ENCODE assay signal across 8 cellular contexts in the genomic region with DNA sequence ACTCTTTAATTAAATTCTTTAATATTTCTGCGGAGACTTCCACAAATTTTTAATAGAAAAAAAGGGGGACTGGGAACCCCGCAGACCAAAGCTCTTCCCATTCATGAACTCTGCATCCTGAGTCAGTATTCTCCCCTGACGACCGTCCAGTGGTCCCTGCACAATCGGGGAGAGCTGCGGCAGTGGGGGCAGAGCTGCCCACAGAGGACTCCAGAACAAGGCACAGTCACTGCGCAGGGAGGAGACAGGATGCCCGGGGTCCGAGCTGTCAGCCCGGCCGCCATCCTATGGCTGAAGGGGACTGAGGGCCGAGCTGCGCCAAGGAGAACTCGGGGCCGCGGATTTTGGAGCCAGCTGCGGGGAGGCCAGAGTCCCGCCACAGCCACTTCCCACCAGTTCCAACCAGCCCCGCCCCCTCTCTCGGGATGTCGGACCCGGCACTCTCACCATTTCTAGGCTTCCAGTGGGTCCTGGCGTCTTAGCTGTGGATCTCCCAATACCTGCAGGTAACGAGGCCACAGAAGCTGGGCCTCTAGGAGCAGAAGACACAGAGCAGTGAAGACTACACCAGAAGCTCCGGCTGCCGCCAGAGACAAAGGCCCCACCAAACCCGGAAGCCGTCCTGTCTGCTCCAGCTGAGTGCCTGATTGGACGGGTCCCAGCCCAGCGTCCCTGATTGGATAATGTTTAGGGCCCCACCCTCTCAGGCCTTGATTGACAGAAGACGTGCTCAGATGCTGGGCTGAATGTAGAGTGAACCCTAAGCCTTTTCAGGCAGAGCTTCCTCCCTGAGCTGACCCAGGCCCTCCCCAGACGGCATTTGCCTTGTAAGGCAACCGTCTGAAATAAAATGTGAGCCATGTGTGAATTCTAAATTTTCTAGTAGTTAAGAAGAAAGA. TPM values are rescaled to one million over a fixed set of nuclear protein-coding genes. Genes with fewer than 3 reads are reported as not detected.
A peak's percentile ranks its signal among the peaks of the same experiment; 100 is the strongest.
DNase-seq lines count a peak whose midpoint lies in the region; ATAC-seq and TF ChIP-seq lines count a peak whose summit lies in the region.

A gene with protein sequence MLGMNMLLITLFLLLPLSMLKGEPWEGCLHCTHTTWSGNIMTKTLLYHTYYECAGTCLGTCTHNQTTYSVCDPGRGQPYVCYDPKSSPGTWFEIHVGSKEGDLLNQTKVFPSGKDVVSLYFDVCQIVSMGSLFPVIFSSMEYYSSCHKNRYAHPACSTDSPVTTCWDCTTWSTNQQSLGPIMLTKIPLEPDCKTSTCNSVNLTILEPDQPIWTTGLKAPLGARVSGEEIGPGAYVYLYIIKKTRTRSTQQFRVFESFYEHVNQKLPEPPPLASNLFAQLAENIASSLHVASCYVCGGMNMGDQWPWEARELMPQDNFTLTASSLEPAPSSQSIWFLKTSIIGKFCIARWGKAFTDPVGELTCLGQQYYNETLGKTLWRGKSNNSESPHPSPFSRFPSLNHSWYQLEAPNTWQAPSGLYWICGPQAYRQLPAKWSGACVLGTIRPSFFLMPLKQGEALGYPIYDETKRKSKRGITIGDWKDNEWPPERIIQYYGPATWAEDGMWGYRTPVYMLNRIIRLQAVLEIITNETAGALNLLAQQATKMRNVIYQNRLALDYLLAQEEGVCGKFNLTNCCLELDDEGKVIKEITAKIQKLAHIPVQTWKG (minus strand): TSS at position 594 of the 899 bp plus-strand sequence. CDS start 13,661 bp downstream, outside the sequence.

- H3K9me2 ChIP-seq in PC-3 (replicated peaks; ENCODE audit: low read length): no peaks in the 10 kb centered on the region

- no peak within 1 kb of the TSS for H2BK15ac ChIP-seq in IMR-90 (ENCODE audit: low read depth, low read length)

- DNase-seq in DMS 273 treated with DMSO at 0.1 percent for 48 hours (lab: John Stamatoyannopoulos, UW): peak; percentile 98
- DNase-seq in IMR-90: peak; percentile 93
- peak; percentile 91 for DNase-seq in PC-3
- peak; percentile 88 for DNase-seq in activated T-cell treated with anti-CD3 and anti-CD28 coated beads, Interleukin-2, amount 50 U/mL, for 24 hours
- peak; percentile 80 to 84 for DNase-seq in stimulated activated CD8-positive, alpha-beta memory T cell treated with anti-CD3 and anti-CD28 coated beads, Interleukin-7, amount 100 ng/mL, for 1 hour (ENCODE audit: low read depth in 2 of 2)

- peak within 1 kb of the TSS; percentile 64 for H4K91ac ChIP-seq in IMR-90 (ENCODE audit: insufficient read depth, low read depth, low read length)

- no peak within 1 kb of the TSS for H2BK20ac ChIP-seq in IMR-90 (ENCODE audit: low read depth, low read length)

- peak; percentile 96 for TF ChIP-seq POLR2A in IMR-90 (IDR thresholded peaks at IDR 0.05; ENCODE audit: low read depth, low read length)

- H3K23ac ChIP-seq in IMR-90 (ENCODE audit: low read depth, low read length): no peak within 1 kb of the TSS

- H3K4me2 ChIP-seq in IMR-90 (ENCODE audit: low read depth, low read length): peak within 1 kb of the TSS; percentile 83
- peak within 1 kb of the TSS; percentile 81 for H3K4me2 ChIP-seq in PC-3 (ENCODE audit: low read length)

- H3K79me2 ChIP-seq in PC-3 (ENCODE audit: low read length): peaks cover 51% of the 10 kb centered on the region

- peak within 1 kb of the TSS; percentile 62 for H2BK5ac ChIP-seq in IMR-90 (ENCODE audit: low read depth, low read length, poor library complexity, severe bottlenecking)

- H3K9ac ChIP-seq in IMR-90 (ENCODE audit: low read depth, low read length) (peak within 1 kb of the TSS; percentile 98), PC-3 (ENCODE audit: low read length) (peak within 1 kb of the TSS; percentile 88), mucosa of stomach (ENCODE audit: low read length) (peak within 1 kb of the TSS; percentile 97)

- H3K27ac ChIP-seq in IMR-90 (ENCODE audit: insufficient read depth, low read length): peak within 1 kb of the TSS; percentile 95
- peak within 1 kb of the TSS; percentile 41 for H3K27ac ChIP-seq in PC-3 (ENCODE audit: low read length)
- peak within 1 kb of the TSS; percentile 88 to 97 for H3K27ac ChIP-seq in esophagus (ENCODE audit: low read depth in 2 of 2, low read length in 1 of 2)

- H3K9me1 ChIP-seq in IMR-90 (ENCODE audit: insufficient read depth, low read length): no peaks in the 10 kb centered on the region

- in situ Hi-C loops in IMR-90 (cut with MboI; ENCODE audit: low sequenced_read_pairs): no loop called here

- H3K27ac Mint-ChIP-seq in activated T-cell treated with anti-CD3 and anti-CD28 coated beads, Interleukin-2, amount 50 U/mL, for 24 hours: peak within 1 kb of the TSS; percentile 95

- peak within 1 kb of the TSS; percentile 88 for H2AFZ ChIP-seq in IMR-90 (replicated peaks; ENCODE audit: low read length, poor library complexity)
- H2AFZ ChIP-seq in PC-3 (ENCODE audit: low read length): peak within 1 kb of the TSS; percentile 94

- H3K56ac ChIP-seq in IMR-90 (ENCODE audit: extremely low read depth, insufficient read depth, low read length): peak within 1 kb of the TSS; percentile 38; the same call in 1 of the 2 replicates

- H4K20me1 ChIP-seq in IMR-90 (ENCODE audit: insufficient read depth, low read length): peaks cover 4% of the 10 kb centered on the region
- no peaks in the 10 kb centered on the region for H4K20me1 ChIP-seq in PC-3 (ENCODE audit: low read length)

- H3K36me3 ChIP-seq in IMR-90 (ENCODE audit: control insufficient read depth, insufficient read depth, low read length) (peaks cover 11% of the 10 kb centered on the region), PC-3 (ENCODE audit: low read depth, low read length) (peaks cover 31% of the 10 kb centered on the region), esophagus (ENCODE audit: control insufficient read depth in 2 of 2, insufficient read depth in 2 of 2, low read length in 1 of 2) (peaks cover 2 to 4% of the 10 kb centered on the region in 2 donors), mucosa of stomach (ENCODE audit: control insufficient read depth, insufficient read depth, low read length) (peaks cover 3% of the 10 kb centered on the region)

- H2BK120ac ChIP-seq in IMR-90 (ENCODE audit: low read depth, low read length): 0 out of 2 replicates have a peak within 1 kb of the TSS, but pooled peaks have one; percentile 33

- no peak for TF ChIP-seq CTCF in IMR-90 (conservative IDR thresholded peaks at IDR 0.05; ENCODE audit: low read depth, low read length)
- TF ChIP-seq CTCF in PC-3 (conservative IDR thresholded peaks at IDR 0.05; ENCODE audit: low read depth, low read length): no peak

- peaks cover 39% of the 10 kb centered on the region for H3K4me1 Mint-ChIP-seq in activated T-cell treated with anti-CD3 and anti-CD28 coated beads, Interleukin-2, amount 50 U/mL, for 24 hours (ENCODE audit: low read depth)

- peak within 1 kb of the TSS; percentile 87 for H3K14ac ChIP-seq in IMR-90 (replicated peaks; ENCODE audit: low read depth, low read length)

- H3K4me3 ChIP-seq in IMR-90 (ENCODE audit: insufficient read depth, low read depth, low read length) (peak within 1 kb of the TSS; percentile 93), PC-3 (ENCODE audit: low read length) (peak within 1 kb of the TSS; percentile 95), esophagus (ENCODE audit: low read depth in 1 of 2, low read length in 2 of 2) (peak within 1 kb of the TSS; percentile 68 to 96), mucosa of stomach (ENCODE audit: low read length) (peak within 1 kb of the TSS; percentile 71)

- peaks cover 55% of the 10 kb centered on the region for H3K36me3 Mint-ChIP-seq in activated T-cell treated with anti-CD3 and anti-CD28 coated beads, Interleukin-2, amount 50 U/mL, for 24 hours (ENCODE audit: low read depth)

- TF ChIP-seq RAD21 in IMR-90 (IDR thresholded peaks at IDR 0.05; ENCODE audit: low read length): no peak

- H3K27me3 ChIP-seq in IMR-90 (ENCODE audit: control insufficient read depth, insufficient read depth, low read length) (no peaks in the 10 kb centered on the region), PC-3 (ENCODE audit: low read length) (no peaks in the 10 kb centered on the region), esophagus (ENCODE audit: control insufficient read depth in 1 of 2, insufficient read depth in 2 of 2, low read length in 2 of 2) (no peaks in the 10 kb centered on the region), mucosa of stomach (ENCODE audit: control insufficient read depth, insufficient read depth, low read length) (no peaks in the 10 kb centered on the region)

- H2AK9ac ChIP-seq in IMR-90 (replicated peaks; ENCODE audit: low read depth, low read length, poor library complexity): peak within 1 kb of the TSS; percentile 17

- H2AK5ac ChIP-seq in IMR-90 (ENCODE audit: low read depth, low read length): no peak within 1 kb of the TSS

- H4K5ac ChIP-seq in IMR-90 (ENCODE audit: low read depth, low read length): peak within 1 kb of the TSS; percentile 88

- H4K8ac ChIP-seq in IMR-90 (ENCODE audit: low read depth in 2 of 2, low read length in 2 of 2): peak within 1 kb of the TSS; percentile 69 to 96; a peak in 3 of 4 replicates

- CTCF ChIA-PET in IMR-90 (lab: Yijun Ruan, JAX): no interaction called here
- CTCF ChIA-PET in PC-3 (lab: Charles Lee): no interaction called here

- 0 out of 2 replicates have a peak, but pooled peaks cover 1% of the 10 kb centered on the region for H3K4me1 ChIP-seq in IMR-90 (ENCODE audit: control insufficient read depth, insufficient read depth, low read length)
- H3K4me1 ChIP-seq in PC-3 (ENCODE audit: insufficient read depth, low read length): no peaks in the 10 kb centered on the region
- no peaks in the 10 kb centered on the region for H3K4me1 ChIP-seq in esophagus (ENCODE audit: control insufficient read depth in 2 of 2, insufficient read depth in 2 of 2, low read length in 1 of 2)
- H3K4me1 ChIP-seq in mucosa of stomach (ENCODE audit: control insufficient read depth, insufficient read depth, low read length): peaks cover 7% of the 10 kb centered on the region

- H3K79me1 ChIP-seq in IMR-90 (ENCODE audit: low read depth in 1 of 2, low read length in 2 of 2): peaks cover 1 to 16% of the 10 kb centered on the region in 2 experiments

- no peaks in the 10 kb centered on the region for H3F3A ChIP-seq in PC-3 (ENCODE audit: low read length, unreplicated experiment)

- POLR2A ChIA-PET in IMR-90 (lab: Charles Lee; ENCODE audit: unreplicated experiment) (interaction anchor here (0.7 kb wide), 1 partner anchor 322 kb away, joined by 4 read pairs; no protein-coding TSS in a partner anchor), PC-3 (lab: Charles Lee; ENCODE audit: unreplicated experiment) (interaction anchor here (0.5 to 1.0 kb wide), 3 partner anchors 31 to 1047 kb away, joined by 3 to 10 read pairs (median 5); no protein-coding TSS in a partner anchor)

- H3K4me3 Mint-ChIP-seq in activated T-cell treated with anti-CD3 and anti-CD28 coated beads, Interleukin-2, amount 50 U/mL, for 24 hours: peak within 1 kb of the TSS; percentile 97

- WGBS in IMR-90 (ENCODE audit: extremely low coverage in 2 of 2, insufficient read length in 1 of 2), 2 experiments: 0% methylated on average over 5 of the region's 33 CpGs; no CpG with 5 or more reads in 1 of the 2 experiments
- WGBS in esophagus, 2 donors: 1% methylated on average over 33 of the region's 33 CpGs

- H3K4ac ChIP-seq in IMR-90 (ENCODE audit: low read depth, low read length): peak within 1 kb of the TSS; percentile 90

- H3K9me3 Mint-ChIP-seq in activated T-cell treated with anti-CD3 and anti-CD28 coated beads, Interleukin-2, amount 50 U/mL, for 24 hours: peaks cover 19% of the 10 kb centered on the region

- dilution Hi-C loops in IMR-90 (cut with HindIII; ENCODE audit: low sequenced_read_pairs, unreplicated experiment): no loop called here

- intact Hi-C loops in IMR-90 (cut with micrococcal nuclease): loop anchor here (2.0 kb wide), 1 partner anchor 32 kb away; no protein-coding TSS in a partner anchor
- intact Hi-C loops in PC-3 (cut with micrococcal nuclease): loop anchor here (2.0 kb wide), 1 partner anchor 32 kb away; no protein-coding TSS in a partner anchor

- no peaks in the 10 kb centered on the region for H3K27me3 Mint-ChIP-seq in activated T-cell treated with anti-CD3 and anti-CD28 coated beads, Interleukin-2, amount 50 U/mL, for 24 hours

- H3K9me3 ChIP-seq in IMR-90 (ENCODE audit: control insufficient read depth, insufficient read depth, low read length) (peaks cover 6% of the 10 kb centered on the region; the same call in 1 of the 2 replicates), PC-3 (ENCODE audit: low read length) (0 out of 2 replicates have a peak, but pooled peaks cover 4% of the 10 kb centered on the region), esophagus (ENCODE audit: control insufficient read depth in 2 of 2, insufficient read depth in 1 of 2, low read depth in 1 of 2, low read length in 1 of 2) (no peaks in the 10 kb centered on the region), mucosa of stomach (ENCODE audit: control insufficient read depth, low read length) (peaks cover 3% of the 10 kb centered on the region)

- ATAC-seq in GM21528 (IDR thresholded peaks at IDR 0.05; ENCODE audit: low FRiP score, unreplicated experiment) (peak; percentile 100), IMR-90 (ENCODE audit: low read depth) (peak; percentile 99), PC-3 (peak; percentile 99)

- H3K18ac ChIP-seq in IMR-90 (ENCODE audit: low read depth, low read length): peak within 1 kb of the TSS; percentile 81; the same call in 1 of the 2 replicates

- no TSS peak for BruUV-seq in IMR-90 (replicated peaks; lab: Mats Ljungman, UMichigan)
- TSS peak; percentile 56 for BruUV-seq in PC-3 (replicated peaks; lab: Mats Ljungman, UMichigan)

RNA-seq across cellular contexts. Expression of the gene that starts here (rescaled TPM):
- 8.6 and 11.8 TPM in 2 replicates for total RNA-seq in IMR-90 (2012; rRNA removed)
- polyA plus RNA-seq in IMR-90 (2012; rRNA removed): 6.1 and 7.0 TPM in 2 replicates
- polyA plus RNA-seq in IMR-90 (2012; cell fraction: cytosol; rRNA removed): 0.73 and 1.4 TPM in 2 replicates
- polyA plus RNA-seq in IMR-90 (2012; cell fraction: nucleus; rRNA removed; ENCODE audit: low replicate concordance): 9.1 and 64.9 TPM in 2 replicates
- 4.7 and 8.6 TPM in 2 replicates for total RNA-seq in PC-3 (2014; rRNA removed)
- 10 to 100 TPM in 1 of 2 donors, 1 to 10 TPM in 1; 7.3 to 10.9 TPM for polyA plus RNA-seq in esophagus

Comparison
In these comparisons a context has a peak if more than half of its experiments do, and no peak if none do; other contexts are left out.
1. Peak in every context shown above with its lines: DNase-seq, ATAC-seq, H3K4me3 ChIP-seq and H3K27ac ChIP-seq.
2. H3K27ac ChIP-seq: peak in every context shown above with its lines; median percentile 95 in IMR-90; 92 in esophagus; 41 in PC-3.